Comparison of ENCODE assay signal across 8 cellular contexts in the genomic region with DNA sequence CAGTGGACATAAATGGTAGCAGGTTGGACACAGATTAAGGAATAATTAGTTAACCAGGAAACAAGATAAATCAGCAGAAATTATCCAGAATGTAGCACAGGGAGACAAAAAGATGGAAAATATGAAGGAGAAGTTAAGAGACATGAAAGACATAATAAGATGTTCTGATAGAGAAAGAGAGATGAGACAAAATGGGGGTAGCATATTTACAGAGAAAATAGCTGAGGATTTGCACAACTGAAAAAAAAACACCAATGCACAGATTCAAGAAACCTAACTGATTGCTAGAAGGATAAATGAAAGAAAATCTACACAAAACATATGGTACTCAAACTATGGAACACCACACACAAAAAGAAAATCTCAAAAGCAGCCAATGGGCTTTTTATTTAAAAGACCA. TPM values are rescaled to one million over a fixed set of nuclear protein-coding genes. Genes with fewer than 3 reads are reported as not detected.
DNase-seq lines count a peak whose midpoint lies in the region; ATAC-seq, FAIRE-seq and TF ChIP-seq lines count a peak whose summit lies in the region.

No MANE protein-coding gene starts in this region.

- H3K4me2 ChIP-seq in HepG2 (ENCODE audit: low read depth, low read length): peak overlapping the region; percentile 93
- H3K4me2 ChIP-seq in GM12878 (ENCODE audit: control insufficient read depth, insufficient read depth): peak overlapping the region; percentile 70; the same call in 1 of the 2 replicates

- POLR2A ChIA-PET in HepG2 (lab: Yijun Ruan, JAX) (interaction anchor here (0.8 to 2.4 kb wide), 7 partner anchors 13 to 39 kb away, joined by 3 to 17 read pairs (median 4); partner anchors contain the start of genes TBC1D22B and TMEM217), GM12878 (lab: Charles Lee) (no interaction called here)

- FAIRE-seq in HepG2 (lab: Jason Lieb, UNC) (no peak), GM12878 (lab: Jason Lieb, UNC) (no peak)

- peak overlapping the region; percentile 57 to 80 (median 63); a peak in 5 of 6 replicates for H3K4me3 ChIP-seq in HepG2 (replicated peaks in 1 of 3; ENCODE audit: insufficient read depth in 1 of 3, low read depth in 2 of 3, low read length in 3 of 3)
- peak overlapping the region in 1 of 3 donors; percentile 72 for H3K4me3 ChIP-seq in right lobe of liver
- H3K4me3 ChIP-seq in GM12878: peak overlapping the region; percentile 71
- H3K4me3 ChIP-seq in mucosa of descending colon: peak overlapping the region; percentile 22

- TF ChIP-seq EP300 in HepG2 (IDR thresholded peaks at IDR 0.05; ENCODE audit: low read depth in 2 of 2, low read length in 2 of 2) (no peak), HepG2 (CRISPR knock-in tag; IDR thresholded peaks at IDR 0.05; ENCODE audit: borderline replicate concordance) (no peak), GM12878 (IDR thresholded peaks at IDR 0.05; ENCODE audit: borderline replicate concordance in 1 of 2, control insufficient read depth in 1 of 2, low read depth in 2 of 2, low read length in 2 of 2) (no peak)

- TF ChIP-seq RAD21 in HepG2 (CRISPR knock-in tag; IDR thresholded peaks at IDR 0.05): no peak
- no peak for TF ChIP-seq RAD21 in GM12878 (IDR thresholded peaks at IDR 0.05; ENCODE audit: insufficient read depth, low read depth, low read length)

- no peak for ATAC-seq in HepG2
- no peak for ATAC-seq in right lobe of liver
- no peak for ATAC-seq in GM12878
- ATAC-seq in mucosa of descending colon: no peak

- SMC1A ChIA-PET in GM12878 (lab: Charles Lee; ENCODE audit: uncharacterized antibody, unreplicated experiment): interaction anchor here (0.9 to 2.0 kb wide), 6 partner anchors 36 to 91 kb away, joined by 3 to 7 read pairs (median 4); no protein-coding TSS in a partner anchor

- in situ Hi-C loops in HepG2 (cut with HindIII; ENCODE audit: extremely low pct_ligation_motif_present, low pct_unique_long_range_greater_than_20kb): no loop called here
- in situ Hi-C loops in GM12878 (cut with MboI): no loop called here

- CTCF ChIA-PET in HepG2 (lab: Yijun Ruan, JAX; ENCODE audit: low intra/inter-chr PET ratio, low total read pairs) (no interaction called here), GM12878 (lab: Yijun Ruan, JAX) (interaction anchor here (0.9 to 7.3 kb wide), 4 partner anchors 13 to 205 kb away, joined by 3 to 36 read pairs (median 6); no protein-coding TSS in a partner anchor)

- H3K27me3 ChIP-seq in HepG2 (ENCODE audit: control insufficient read depth in 1 of 2, insufficient read depth in 2 of 2, low read length in 2 of 2): no peaks in the 10 kb centered on the region; a peak in 1 of 5 replicates
- H3K27me3 ChIP-seq in right lobe of liver: no peaks in the 10 kb centered on the region
- no peaks in the 10 kb centered on the region for H3K27me3 ChIP-seq in GM12878 (replicated peaks in 1 of 2; ENCODE audit: control insufficient read depth in 2 of 2, insufficient read depth in 2 of 2, low read length in 1 of 2)

- RAD21 ChIA-PET in GM12878 (lab: Charles Lee; ENCODE audit: unreplicated experiment): interaction anchor here (0.8 kb wide), 1 partner anchor 52 kb away, joined by 3 read pairs; no protein-coding TSS in a partner anchor

- H3K27ac ChIP-seq in HepG2 (ENCODE audit: extremely low read length, insufficient read depth, low read length) (no peak overlapping the region), right lobe of liver (peak overlapping the region in 1 of 3 donors; percentile 43), GM12878 (ENCODE audit: control insufficient read depth, insufficient read depth) (no peak overlapping the region)

- H4K20me1 ChIP-seq in HepG2 (ENCODE audit: insufficient read depth, low read length): no peaks in the 10 kb centered on the region
- H4K20me1 ChIP-seq in GM12878 (ENCODE audit: control insufficient read depth, insufficient read depth): no peaks in the 10 kb centered on the region

- no peak overlapping the region for H3K9ac ChIP-seq in HepG2 (ENCODE audit: insufficient read depth, low read depth, low read length)
- no peak overlapping the region for H3K9ac ChIP-seq in GM12878 (ENCODE audit: control insufficient read depth, insufficient read depth, low read length)

- H3K36me3 ChIP-seq in HepG2 (replicated peaks in 1 of 2; ENCODE audit: control insufficient read depth in 1 of 2, insufficient read depth in 2 of 2, low read length in 2 of 2) (no peaks in the 10 kb centered on the region), right lobe of liver (no peaks in the 10 kb centered on the region), GM12878 (ENCODE audit: control insufficient read depth in 2 of 2, insufficient read depth in 2 of 2, low read length in 1 of 2) (no peaks in the 10 kb centered on the region), mucosa of descending colon (ENCODE audit: low read depth) (no peaks in the 10 kb centered on the region)

- H2AFZ ChIP-seq in HepG2 (ENCODE audit: low read length) (peak overlapping the region; percentile 0), GM12878 (ENCODE audit: control insufficient read depth, low read depth, low read length) (peak overlapping the region; percentile 90; the same call in 1 of the 2 replicates)

- TF ChIP-seq POLR2A in HepG2 (IDR thresholded peaks at IDR 0.05; ENCODE audit: insufficient read depth in 1 of 2, low read depth in 2 of 2, low read length in 2 of 2) (no peak), right lobe of liver (IDR thresholded peaks at IDR 0.05) (no peak), GM12878 (IDR thresholded peaks at IDR 0.05; ENCODE audit: low read depth, low read length) (no peak)

- no peak for DNase-seq in HepG2 (ENCODE audit: low spot score)
- DNase-seq in right lobe of liver: no peak
- DNase-seq in GM12878 (ENCODE audit: low read depth, low spot score): no peak
- DNase-seq in mucosa of descending colon: no peak
- no peak for DNase-seq in SKM-1 (lab: John Stamatoyannopoulos, UW; ENCODE audit: unreplicated experiment)
- DNase-seq in NCI-H1092 treated with DMSO at 0.1 percent for 48 hours (lab: John Stamatoyannopoulos, UW): no peak
- DNase-seq in NCI-H146 (lab: John Stamatoyannopoulos, UW): no peak
- no peak for DNase-seq in hippocampal formation (lab: John Stamatoyannopoulos, UW)

- intact Hi-C loops in HepG2 (cut with micrococcal nuclease; ENCODE audit: unreplicated experiment): loop anchor here (1.0 kb wide), 1 partner anchor 34 kb away; the partner anchor contains the start of gene TBC1D22B
- intact Hi-C loops in right lobe of liver (cut with DNase I): no loop called here
- intact Hi-C loops in GM12878 (cut with micrococcal nuclease; ENCODE audit: unreplicated experiment): no loop called here
- intact Hi-C loops in mucosa of descending colon (cut with DNase I, micrococcal nuclease): no loop called here

- H3K4me1 ChIP-seq in HepG2 (ENCODE audit: insufficient read depth, low read length) (peaks cover 20% of the 10 kb centered on the region), right lobe of liver (peaks cover 0 to 4% (median 2%) of the 10 kb centered on the region in 4 donors), GM12878 (ENCODE audit: control insufficient read depth, insufficient read depth, low read length) (peaks cover 11% of the 10 kb centered on the region), mucosa of descending colon (ENCODE audit: low read depth) (peaks cover 4% of the 10 kb centered on the region)

- H3K79me2 ChIP-seq in HepG2 (ENCODE audit: insufficient read depth, low read length): no peaks in the 10 kb centered on the region
- no peaks in the 10 kb centered on the region for H3K79me2 ChIP-seq in GM12878 (ENCODE audit: control insufficient read depth, insufficient read depth, low read length)

- H3K9me3 ChIP-seq in HepG2 (ENCODE audit: low read length) (no peaks in the 10 kb centered on the region), right lobe of liver (no peaks in the 10 kb centered on the region), GM12878 (replicated peaks; ENCODE audit: control insufficient read depth, insufficient read depth, low read length) (no peaks in the 10 kb centered on the region), mucosa of descending colon (no peaks in the 10 kb centered on the region)

- BruUV-seq in HepG2 (replicated peaks; lab: Mats Ljungman, UMichigan) (no TSS peak), GM12878 (replicated peaks; lab: Mats Ljungman, UMichigan) (no TSS peak)

- TF ChIP-seq CTCF in HepG2 (CRISPR knock-in tag; IDR thresholded peaks at IDR 0.05) (no peak), right lobe of liver (IDR thresholded peaks at IDR 0.05) (no peak), GM12878 (IDR thresholded peaks at IDR 0.05 in 2 of 3, conservative IDR thresholded peaks at IDR 0.05 in 1 of 3; ENCODE audit: control insufficient read depth in 2 of 3, extremely low read depth in 1 of 3, insufficient read depth in 1 of 3, low read depth in 3 of 3, low read length in 3 of 3) (no peak), mucosa of descending colon (IDR thresholded peaks at IDR 0.05) (no peak)

RNA-seq across cellular contexts. Expression of gene TBC1D22B, which starts 34.6 kb away (rescaled TPM):
- total RNA-seq in HepG2 (2016; rRNA removed; fragmentation: Illumina TruSeq; extraction: Trizol): 12.9 and 15.5 TPM in 2 replicates
- total RNA-seq in HepG2 (2016; cell fraction: cytosol; rRNA removed; fragmentation: Illumina TruSeq; extraction: Trizol; ENCODE audit: low read depth): 5.1 and 5.5 TPM in 2 replicates
- total RNA-seq in HepG2 (2016; cell fraction: insoluble cytoplasmic fraction; rRNA removed; fragmentation: Illumina TruSeq; extraction: Trizol): 12.5 and 13.1 TPM in 2 replicates
- total RNA-seq in HepG2 (2016; cell fraction: membrane; rRNA removed; fragmentation: Illumina TruSeq; extraction: Trizol): 18.5 and 19.2 TPM in 2 replicates
- total RNA-seq in HepG2 (2016; cell fraction: nucleus; rRNA removed; fragmentation: Illumina TruSeq; extraction: Trizol): 11.0 and 12.8 TPM in 2 replicates
- polyA plus RNA-seq in HepG2 (2011; rRNA removed): 8.4 and 9.7 TPM in 2 replicates
- 9.7 and 10.3 TPM in 2 replicates for polyA plus RNA-seq in HepG2 (2011; cell fraction: cytosol; rRNA removed)
- polyA plus RNA-seq in HepG2 (2011; cell fraction: nucleus; rRNA removed): 10.9 and 11.1 TPM in 2 replicates
- 10.9 and 11.4 TPM in 2 replicates for polyA plus RNA-seq in HepG2 (2012)
- polyA plus RNA-seq in HepG2 (2016; cell fraction: cytosol; fragmentation: Illumina TruSeq; extraction: Trizol; ENCODE audit: low read depth): 4.7 and 5.3 TPM in 2 replicates
- polyA plus RNA-seq in HepG2 (2016; cell fraction: insoluble cytoplasmic fraction; fragmentation: Illumina TruSeq; extraction: Trizol; ENCODE audit: low read depth): 17.4 and 20.4 TPM in 2 replicates
- polyA plus RNA-seq in HepG2 (2016; cell fraction: membrane; fragmentation: Illumina TruSeq; extraction: Trizol; ENCODE audit: low read depth): 15.4 and 16.5 TPM in 2 replicates
- polyA plus RNA-seq in HepG2 (2016; cell fraction: nucleus; fragmentation: Illumina TruSeq; extraction: Trizol; ENCODE audit: insufficient read depth, low read depth): 20.1 and 21.3 TPM in 2 replicates
- 5.2 and 8.5 TPM in 2 replicates for polyA minus RNA-seq in HepG2 (2011; rRNA and poly(A)+ RNA removed; ENCODE audit: low replicate concordance)
- 4.5 and 5.4 TPM in 2 replicates for polyA minus RNA-seq in HepG2 (2011; cell fraction: cytosol; rRNA and poly(A)+ RNA removed)
- polyA minus RNA-seq in HepG2 (2011; cell fraction: nucleus; rRNA and poly(A)+ RNA removed): 10.0 and 11.3 TPM in 2 replicates
- 1 to 10 TPM; 1.3 to 4.0 (median 2.8) TPM for total RNA-seq in right lobe of liver
- 15.8 and 16.4 TPM in 2 replicates for total RNA-seq in GM12878 (2013; cell fraction: nucleolus; rRNA removed)
- total RNA-seq in GM12878 (2014; rRNA removed): 11.9 and 13.0 TPM in 2 replicates
- 9.5 and 9.9 TPM in 2 replicates for total RNA-seq in GM12878 (2014; rRNA removed; fragmentation: Illumina TruSeq; extraction: Trizol)
- total RNA-seq in GM12878 (2021): 14.9 and 15.2 TPM in 2 replicates
- 6.8 TPM for polyA plus RNA-seq in GM12878 (2011; ENCODE audit: low read depth)
- polyA plus RNA-seq in GM12878 (2011; rRNA removed): 7.0 and 7.5 TPM in 2 replicates
- polyA plus RNA-seq in GM12878 (2011; cell fraction: cytosol; rRNA removed): 8.5 and 11.0 TPM in 2 replicates
- polyA plus RNA-seq in GM12878 (2011; cell fraction: nucleus; rRNA removed): 10.4 and 10.6 TPM in 2 replicates
- polyA plus RNA-seq in GM12878 (2012): 7.1 and 7.4 TPM in 2 replicates
- polyA plus RNA-seq in GM12878 (2014; fragmentation: Illumina TruSeq; extraction: Trizol): 18.2 and 18.7 TPM in 2 replicates
- polyA plus RNA-seq in GM12878 (2014; fragmentation: Nextera tagmentation; extraction: Ambion mirVana): 1 to 10 TPM; 3.4 to 3.7 TPM
- polyA plus RNA-seq in GM12878 (2014; rRNA removed): 14.2 and 15.8 TPM in 2 replicates
- polyA plus RNA-seq in GM12878 (2016; fragmentation: Nextera tagmentation; extraction: Ambion mirVana): 10 to 100 TPM; 15.4 to 17.7 TPM
- 5.8 and 6.3 TPM in 2 replicates for polyA minus RNA-seq in GM12878 (2011; rRNA and poly(A)+ RNA removed)
- 3.1 and 3.5 TPM in 2 replicates for polyA minus RNA-seq in GM12878 (2011; cell fraction: cytosol; rRNA and poly(A)+ RNA removed)
- polyA minus RNA-seq in GM12878 (2011; cell fraction: nucleus; rRNA and poly(A)+ RNA removed): 5.1 and 8.1 TPM in 2 replicates
- 10 to 100 TPM; 12.9 to 15.5 (median 14.8) TPM for total RNA-seq in mucosa of descending colon

RNA-seq across cellular contexts. Expression of gene TMEM217, which starts 35.0 kb away (rescaled TPM):
- total RNA-seq in HepG2 (2016; rRNA removed; fragmentation: Illumina TruSeq; extraction: Trizol): 1.6 and 3.4 TPM in 2 replicates
- 1.1 and 2.0 TPM in 2 replicates for total RNA-seq in HepG2 (2016; cell fraction: cytosol; rRNA removed; fragmentation: Illumina TruSeq; extraction: Trizol; ENCODE audit: low read depth)
- 1.9 and 2.0 TPM in 2 replicates for total RNA-seq in HepG2 (2016; cell fraction: insoluble cytoplasmic fraction; rRNA removed; fragmentation: Illumina TruSeq; extraction: Trizol)
- 1.5 and 2.6 TPM in 2 replicates for total RNA-seq in HepG2 (2016; cell fraction: membrane; rRNA removed; fragmentation: Illumina TruSeq; extraction: Trizol)
- total RNA-seq in HepG2 (2016; cell fraction: nucleus; rRNA removed; fragmentation: Illumina TruSeq; extraction: Trizol): 3.4 and 4.3 TPM in 2 replicates
- polyA plus RNA-seq in HepG2 (2011; rRNA removed): 1.8 and 2.3 TPM in 2 replicates
- polyA plus RNA-seq in HepG2 (2011; cell fraction: cytosol; rRNA removed): 1.2 and 1.8 TPM in 2 replicates
- 0.56 and 0.92 TPM in 2 replicates for polyA plus RNA-seq in HepG2 (2011; cell fraction: nucleus; rRNA removed)
- polyA plus RNA-seq in HepG2 (2012): 1.3 and 1.5 TPM in 2 replicates
- polyA plus RNA-seq in HepG2 (2016; cell fraction: cytosol; fragmentation: Illumina TruSeq; extraction: Trizol; ENCODE audit: low read depth): 0.25 and 0.40 TPM in 2 replicates
- polyA plus RNA-seq in HepG2 (2016; cell fraction: insoluble cytoplasmic fraction; fragmentation: Illumina TruSeq; extraction: Trizol; ENCODE audit: low read depth): 2.7 and 3.0 TPM in 2 replicates
- 0.95 and 1.4 TPM in 2 replicates for polyA plus RNA-seq in HepG2 (2016; cell fraction: membrane; fragmentation: Illumina TruSeq; extraction: Trizol; ENCODE audit: low read depth)
- 2.9 and 4.5 TPM in 2 replicates for polyA plus RNA-seq in HepG2 (2016; cell fraction: nucleus; fragmentation: Illumina TruSeq; extraction: Trizol; ENCODE audit: insufficient read depth, low read depth)
- 1.7 and 2.2 TPM in 2 replicates for polyA minus RNA-seq in HepG2 (2011; rRNA and poly(A)+ RNA removed; ENCODE audit: low replicate concordance)
- 0.97 and 2.3 TPM in 2 replicates for polyA minus RNA-seq in HepG2 (2011; cell fraction: cytosol; rRNA and poly(A)+ RNA removed)
- 2.1 and 2.7 TPM in 2 replicates for polyA minus RNA-seq in HepG2 (2011; cell fraction: nucleus; rRNA and poly(A)+ RNA removed)
- 1 to 10 TPM in 2 of 6 experiments, under 1 TPM in 3, not detected in 1; 0.15 to 5.2 (median 0.92) TPM for total RNA-seq in right lobe of liver
- 2.4 and 3.3 TPM in 2 replicates for total RNA-seq in GM12878 (2013; cell fraction: nucleolus; rRNA removed)
- total RNA-seq in GM12878 (2014; rRNA removed): 2.5 and 3.1 TPM in 2 replicates
- 1.8 and 2.1 TPM in 2 replicates for total RNA-seq in GM12878 (2014; rRNA removed; fragmentation: Illumina TruSeq; extraction: Trizol)
- total RNA-seq in GM12878 (2021): 1.6 and 1.9 TPM in 2 replicates
- polyA plus RNA-seq in GM12878 (2011; ENCODE audit: low read depth): 1.7 TPM
- polyA plus RNA-seq in GM12878 (2011; rRNA removed): 4.0 and 4.5 TPM in 2 replicates
- polyA plus RNA-seq in GM12878 (2011; cell fraction: cytosol; rRNA removed): 2.3 and 2.7 TPM in 2 replicates
- polyA plus RNA-seq in GM12878 (2011; cell fraction: nucleus; rRNA removed): 2.6 and 3.4 TPM in 2 replicates
- 0.84 and 2.1 TPM in 2 replicates for polyA plus RNA-seq in GM12878 (2012)
- 1.9 and 2.5 TPM in 2 replicates for polyA plus RNA-seq in GM12878 (2014; fragmentation: Illumina TruSeq; extraction: Trizol)
- polyA plus RNA-seq in GM12878 (2014; fragmentation: Nextera tagmentation; extraction: Ambion mirVana): 1 to 10 TPM; 1.3 to 2.1 TPM
- 1.9 and 2.4 TPM in 2 replicates for polyA plus RNA-seq in GM12878 (2014; rRNA removed)
- polyA plus RNA-seq in GM12878 (2016; fragmentation: Nextera tagmentation; extraction: Ambion mirVana): 1 to 10 TPM; 2.5 to 2.8 TPM
- polyA minus RNA-seq in GM12878 (2011; rRNA and poly(A)+ RNA removed): 2.1 and 5.3 TPM in 2 replicates
- 1.6 and 2.4 TPM in 2 replicates for polyA minus RNA-seq in GM12878 (2011; cell fraction: cytosol; rRNA and poly(A)+ RNA removed)
- polyA minus RNA-seq in GM12878 (2011; cell fraction: nucleus; rRNA and poly(A)+ RNA removed): 2.1 and 4.0 TPM in 2 replicates
- 1 to 10 TPM in 2 of 3 donors, under 1 TPM in 1; 0.96 to 1.6 (median 1.5) TPM for total RNA-seq in mucosa of descending colon

RNA-seq across cellular contexts. Expression of gene PIM1, which starts 53.0 kb away (rescaled TPM):
- 19.1 and 29.4 TPM in 2 replicates for total RNA-seq in HepG2 (2016; rRNA removed; fragmentation: Illumina TruSeq; extraction: Trizol)
- total RNA-seq in HepG2 (2016; cell fraction: cytosol; rRNA removed; fragmentation: Illumina TruSeq; extraction: Trizol; ENCODE audit: low read depth): 13.7 and 14.9 TPM in 2 replicates
- total RNA-seq in HepG2 (2016; cell fraction: insoluble cytoplasmic fraction; rRNA removed; fragmentation: Illumina TruSeq; extraction: Trizol): 14.8 and 30.7 TPM in 2 replicates
- 28.0 and 32.4 TPM in 2 replicates for total RNA-seq in HepG2 (2016; cell fraction: membrane; rRNA removed; fragmentation: Illumina TruSeq; extraction: Trizol)
- 29.7 and 34.7 TPM in 2 replicates for total RNA-seq in HepG2 (2016; cell fraction: nucleus; rRNA removed; fragmentation: Illumina TruSeq; extraction: Trizol)
- polyA plus RNA-seq in HepG2 (2011; rRNA removed): 117 and 149 TPM in 2 replicates
- polyA plus RNA-seq in HepG2 (2011; cell fraction: cytosol; rRNA removed): 60.3 and 76.2 TPM in 2 replicates
- polyA plus RNA-seq in HepG2 (2011; cell fraction: nucleus; rRNA removed): 145 and 149 TPM in 2 replicates
- polyA plus RNA-seq in HepG2 (2012): 142 and 149 TPM in 2 replicates
- 3.1 and 3.3 TPM in 2 replicates for polyA plus RNA-seq in HepG2 (2016; cell fraction: cytosol; fragmentation: Illumina TruSeq; extraction: Trizol; ENCODE audit: low read depth)
- 15.9 and 19.2 TPM in 2 replicates for polyA plus RNA-seq in HepG2 (2016; cell fraction: insoluble cytoplasmic fraction; fragmentation: Illumina TruSeq; extraction: Trizol; ENCODE audit: low read depth)
- polyA plus RNA-seq in HepG2 (2016; cell fraction: membrane; fragmentation: Illumina TruSeq; extraction: Trizol; ENCODE audit: low read depth): 7.9 and 8.1 TPM in 2 replicates
- polyA plus RNA-seq in HepG2 (2016; cell fraction: nucleus; fragmentation: Illumina TruSeq; extraction: Trizol; ENCODE audit: insufficient read depth, low read depth): 68.4 and 71.9 TPM in 2 replicates
- polyA minus RNA-seq in HepG2 (2011; rRNA and poly(A)+ RNA removed; ENCODE audit: low replicate concordance): 24.0 and 183 TPM in 2 replicates
- polyA minus RNA-seq in HepG2 (2011; cell fraction: cytosol; rRNA and poly(A)+ RNA removed): 66.0 and 82.3 TPM in 2 replicates
- polyA minus RNA-seq in HepG2 (2011; cell fraction: nucleus; rRNA and poly(A)+ RNA removed): 45.6 and 58.6 TPM in 2 replicates
- 10 to 100 TPM in 5 of 6 experiments, 1 to 10 TPM in 1; 5.1 to 45.2 (median 13.0) TPM for total RNA-seq in right lobe of liver
- total RNA-seq in GM12878 (2013; cell fraction: nucleolus; rRNA removed): 6.3 and 7.3 TPM in 2 replicates
- 10.6 and 12.5 TPM in 2 replicates for total RNA-seq in GM12878 (2014; rRNA removed)
- 9.9 and 10.5 TPM in 2 replicates for total RNA-seq in GM12878 (2014; rRNA removed; fragmentation: Illumina TruSeq; extraction: Trizol)
- total RNA-seq in GM12878 (2021): 20.6 and 22.0 TPM in 2 replicates
- polyA plus RNA-seq in GM12878 (2011; ENCODE audit: low read depth): 8.2 TPM
- 6.4 and 10.4 TPM in 2 replicates for polyA plus RNA-seq in GM12878 (2011; rRNA removed)
- 9.2 and 10.8 TPM in 2 replicates for polyA plus RNA-seq in GM12878 (2011; cell fraction: cytosol; rRNA removed)
- 14.0 and 16.8 TPM in 2 replicates for polyA plus RNA-seq in GM12878 (2011; cell fraction: nucleus; rRNA removed)
- polyA plus RNA-seq in GM12878 (2012): 12.5 and 17.7 TPM in 2 replicates
- 29.0 and 33.9 TPM in 2 replicates for polyA plus RNA-seq in GM12878 (2014; fragmentation: Illumina TruSeq; extraction: Trizol)
- polyA plus RNA-seq in GM12878 (2014; fragmentation: Nextera tagmentation; extraction: Ambion mirVana): 1 to 10 TPM in 1 of 2 experiments, under 1 TPM in 1; 0.66 to 3.0 TPM
- polyA plus RNA-seq in GM12878 (2014; rRNA removed): 11.1 and 11.6 TPM in 2 replicates
- polyA plus RNA-seq in GM12878 (2016; fragmentation: Nextera tagmentation; extraction: Ambion mirVana): 1 to 10 TPM; 7.0 to 8.1 TPM
- polyA minus RNA-seq in GM12878 (2011; rRNA and poly(A)+ RNA removed): 9.8 and 11.3 TPM in 2 replicates
- polyA minus RNA-seq in GM12878 (2011; cell fraction: cytosol; rRNA and poly(A)+ RNA removed): 4.7 and 7.4 TPM in 2 replicates
- 6.0 and 8.4 TPM in 2 replicates for polyA minus RNA-seq in GM12878 (2011; cell fraction: nucleus; rRNA and poly(A)+ RNA removed)
- 10 to 100 TPM; 36.9 to 84.1 (median 56.0) TPM for total RNA-seq in mucosa of descending colon
